ENCODE assay signal across 1 cellular context in the genomic region with DNA sequence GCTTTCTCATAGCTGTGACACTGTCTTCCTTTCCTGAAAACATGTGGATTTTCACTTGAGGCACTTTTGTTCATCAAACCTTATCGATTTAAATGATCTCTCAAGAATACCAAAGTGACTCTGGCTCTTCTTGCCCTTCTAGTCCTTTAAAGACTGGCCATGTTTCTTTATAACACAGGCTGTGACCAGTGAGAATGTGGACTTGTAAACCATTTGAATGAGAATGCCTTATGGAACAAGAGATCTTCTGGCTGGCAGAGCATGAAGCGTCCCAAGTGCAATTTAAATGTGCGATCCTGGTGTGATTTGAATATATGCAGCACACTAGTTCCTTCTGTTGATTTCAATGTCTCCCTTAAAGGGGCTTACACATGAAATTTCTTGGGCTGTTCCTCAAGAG.
TF ChIP-seq lines count a peak whose summit lies in the region.

No MANE protein-coding gene starts in this region.

TF ChIP-seq in SK-N-SH treated with all-trans-retinoic acid at 6 μM for 48 hours, 23 proteins besides CTCF, POLR2A, EP300 and RAD21 (continued from another document):
- TF ChIP-seq ARNTL (CRISPR knock-in tag; IDR thresholded peaks at IDR 0.05; ENCODE audit: borderline replicate concordance, low read depth), result no peak
